18 cellular contexts compared by ENCODE assay signal in the genomic region with DNA sequence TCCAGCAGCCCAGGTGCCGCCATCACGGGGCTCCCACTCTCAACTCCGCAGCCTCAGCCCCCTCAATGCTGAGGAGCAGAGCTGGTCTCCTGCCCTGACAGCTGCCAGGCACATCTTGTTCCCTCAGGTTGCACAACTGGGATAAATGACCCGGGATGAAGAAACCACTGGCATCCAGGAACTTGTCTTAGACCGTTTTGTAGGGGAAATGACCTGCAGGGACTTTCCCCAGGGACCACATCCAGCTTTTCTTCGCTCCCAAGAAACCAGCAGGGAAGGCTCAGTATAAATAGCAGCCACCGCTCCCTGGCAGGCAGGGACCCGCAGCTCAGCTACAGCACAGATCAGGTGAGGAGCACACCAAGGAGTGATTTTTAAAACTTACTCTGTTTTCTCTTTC. TPM values are rescaled to one million over a fixed set of nuclear protein-coding genes. Genes with fewer than 3 reads are reported as not detected.
DNase-seq lines count a peak whose midpoint lies in the region; ATAC-seq and TF ChIP-seq lines count a peak whose summit lies in the region.
"Had no signal": no experiment of that assay in that cellular context is flagged by ENCODE, and none has a peak within 500 bp of the region (broad histone marks: within the 10 kb centered on the region; RNA-seq: fewer than 3 reads in every experiment).

A gene (plus strand): TSS at position 316 of the 400 bp plus-strand sequence. CDS start 624 bp downstream, outside the sequence.

- CTCF ChIA-PET in activated CD4-positive, alpha-beta T cell treated with anti-CD3 and anti-CD28 coated beads for 36 hours (lab: Charles Lee): interaction anchor here (0.7 to 1.1 kb wide), 3 partner anchors 22 to 204 kb away, joined by 3 to 7 read pairs (median 3); no protein-coding TSS in a partner anchor

- H3K27ac ChIP-seq in breast epithelium (peak within 1 kb of the TSS; percentile 36 to 85), gastrocnemius medialis (peak within 1 kb of the TSS in 1 of 4 donors; percentile 55)
- H3K27ac ChIP-seq: epithelial cell of prostate had no signal

- no peaks in the 10 kb centered on the region for H3K4me1 ChIP-seq in breast epithelium
- H3K4me1 ChIP-seq in gastrocnemius medialis: no peaks in the 10 kb centered on the region

- H3K27ac Mint-ChIP-seq in activated CD4-positive, alpha-beta T cell treated with anti-CD3 and anti-CD28 coated beads for 36 hours: no peak within 1 kb of the TSS
- H3K27ac Mint-ChIP-seq: activated naive CD4-positive, alpha-beta T cell treated with anti-CD3 and anti-CD28 coated beads, Interleukin-2, amount 50 U/mL, for 24 hours had no signal

- DNase-seq in EL (peak; percentile 7), breast epithelium (ENCODE audit: low spot score in 2 of 2) (peak; percentile 57 to 88), left lobe of liver (ENCODE audit: low spot score) (peak; percentile 68), gastrocnemius medialis (peak in 1 of 2 donors; percentile 84), NCI-H524 treated with DMSO at 0.1 percent for 48 hours (lab: John Stamatoyannopoulos, UW) (no peak), RPMI8226 (no peak)
- DNase-seq in activated CD4-positive, alpha-beta T cell treated with anti-CD3 and anti-CD28 coated beads for 1 hour: no peak
- DNase-seq in activated CD4-positive, alpha-beta T cell treated with anti-CD3 and anti-CD28 coated beads for 36 hours: no peak
- DNase-seq: activated CD8-positive, alpha-beta memory T cell treated with anti-CD3 and anti-CD28 coated beads, Interleukin-2, amount 50 U/mL, for 48 hours; midbrain; NCI-H1092; stimulated activated CD4-positive, alpha-beta T cell treated with anti-CD3 and anti-CD28 coated beads, Interleukin-12 subunit alpha, Interleukin-12 subunit beta, amount 100 ng/mL, for 4 hours had no signal

- H3K36me3 ChIP-seq in breast epithelium (no peaks in the 10 kb centered on the region), gastrocnemius medialis (no peaks in the 10 kb centered on the region)

- ATAC-seq in left lobe of liver (peak; percentile 51), gastrocnemius medialis (peak; percentile 45 to 92)
- no peak for ATAC-seq in activated CD4-positive, alpha-beta T cell treated with anti-CD3 and anti-CD28 coated beads for 36 hours
- ATAC-seq: GM12878, SK-N-SH treated with all-trans-retinoic acid at 6 μM for 48 hours had no signal

- no peak within 1 kb of the TSS for H3K4me3 Mint-ChIP-seq in activated CD4-positive, alpha-beta T cell treated with anti-CD3 and anti-CD28 coated beads for 36 hours
- H3K4me3 Mint-ChIP-seq: activated naive CD4-positive, alpha-beta T cell treated with anti-CD3 and anti-CD28 coated beads, Interleukin-2, amount 50 U/mL, for 24 hours had no signal

- H3K9me3 ChIP-seq in breast epithelium (no peaks in the 10 kb centered on the region), gastrocnemius medialis (no peaks in the 10 kb centered on the region)

- no peaks in the 10 kb centered on the region for H3K36me3 Mint-ChIP-seq in activated CD4-positive, alpha-beta T cell treated with anti-CD3 and anti-CD28 coated beads for 36 hours (ENCODE audit: low read depth)
- H3K36me3 Mint-ChIP-seq: activated naive CD4-positive, alpha-beta T cell treated with anti-CD3 and anti-CD28 coated beads, Interleukin-2, amount 50 U/mL, for 24 hours had no signal

- POLR2A ChIA-PET in activated CD4-positive, alpha-beta T cell treated with anti-CD3 and anti-CD28 coated beads for 36 hours (lab: Charles Lee): no interaction called here

- in situ Hi-C loops in gastrocnemius medialis (cut with MboI; ENCODE audit: low sequenced_read_pairs in 4 of 4): no loop called here

- TF ChIP-seq POLR2A in breast epithelium (IDR thresholded peaks at IDR 0.05) (no peak), gastrocnemius medialis (IDR thresholded peaks at IDR 0.05) (no peak)

- no peaks in the 10 kb centered on the region for H3K27me3 Mint-ChIP-seq in activated CD4-positive, alpha-beta T cell treated with anti-CD3 and anti-CD28 coated beads for 36 hours
- H3K27me3 Mint-ChIP-seq: activated naive CD4-positive, alpha-beta T cell treated with anti-CD3 and anti-CD28 coated beads, Interleukin-2, amount 50 U/mL, for 24 hours had no signal

- intact Hi-C loops in breast epithelium (cut with DNase I; ENCODE audit: low total_unique reads) (no loop called here), gastrocnemius medialis (cut with DNase I; ENCODE audit: low total_unique reads) (no loop called here)
- intact Hi-C loops in activated CD4-positive, alpha-beta T cell treated with anti-CD3 and anti-CD28 coated beads for 36 hours (cut with DNase I, micrococcal nuclease): no loop called here

- H3K4me1 Mint-ChIP-seq in activated CD4-positive, alpha-beta T cell treated with anti-CD3 and anti-CD28 coated beads for 36 hours: peaks cover 3% of the 10 kb centered on the region
- H3K4me1 Mint-ChIP-seq: activated naive CD4-positive, alpha-beta T cell treated with anti-CD3 and anti-CD28 coated beads, Interleukin-2, amount 50 U/mL, for 24 hours had no signal

- TF ChIP-seq CTCF in breast epithelium (IDR thresholded peaks at IDR 0.05) (no peak), gastrocnemius medialis (IDR thresholded peaks at IDR 0.05 in 4 of 5, conservative IDR thresholded peaks at IDR 0.05 in 1 of 5) (no peak)

- peak within 1 kb of the TSS in 2 of 3 donors; percentile 42 to 54 for H3K4me3 ChIP-seq in breast epithelium
- H3K4me3 ChIP-seq in gastrocnemius medialis: no peak within 1 kb of the TSS
- H3K4me3 ChIP-seq: GM12878 had no signal

- H3K27me3 ChIP-seq in breast epithelium (no peaks in the 10 kb centered on the region), gastrocnemius medialis (no peaks in the 10 kb centered on the region)

- no peaks in the 10 kb centered on the region for H3K9me3 Mint-ChIP-seq in activated CD4-positive, alpha-beta T cell treated with anti-CD3 and anti-CD28 coated beads for 36 hours (ENCODE audit: low read depth)
- H3K9me3 Mint-ChIP-seq: activated naive CD4-positive, alpha-beta T cell treated with anti-CD3 and anti-CD28 coated beads, Interleukin-2, amount 50 U/mL, for 24 hours had no signal

RNA-seq across cellular contexts. Expression of the gene that starts here (rescaled TPM):
- total RNA-seq in breast epithelium (1,000 to 10,000 TPM in 1 of 3 donors, 100 to 1,000 TPM in 1, 10 to 100 TPM in 1; 78.1 to 1,384 (median 818) TPM), left lobe of liver (34,062 TPM), gastrocnemius medialis (100 to 1,000 TPM in 2 of 4 donors, 10 to 100 TPM in 1, 1 to 10 TPM in 1; 5.7 to 145 (median 89.3) TPM)
- not detected for total RNA-seq in activated CD4-positive, alpha-beta T cell treated with anti-CD3 and anti-CD28 coated beads for 36 hours
- total RNA-seq: chondrocyte, osteocyte had no signal

Comparison
In these comparisons a context has a peak if more than half of its experiments do, and no peak if none do; other contexts are left out.
1. RNA of the gene that starts here (total RNA-seq): 34,062 TPM in left lobe of liver (single experiment); 78.1 to 1,384 TPM in breast epithelium, 5.7 to 145 TPM in gastrocnemius medialis and not detected in activated CD4-positive, alpha-beta T cell treated with anti-CD3 and anti-CD28 coated beads for 36 hours; every median in the first group is over 10 times any median in the second.
2. DNase-seq: peak in EL (single experiment), breast epithelium (2 of 2) and left lobe of liver (single experiment); none in activated CD4-positive, alpha-beta T cell treated with anti-CD3 and anti-CD28 coated beads for 1 hour (single experiment), NCI-H524 treated with DMSO at 0.1 percent for 48 hours (single experiment), RPMI8226 (single experiment) and activated CD4-positive, alpha-beta T cell treated with anti-CD3 and anti-CD28 coated beads for 36 hours (single experiment).
3. H3K4me3 ChIP-seq: peak in breast epithelium (2 of 3); none in gastrocnemius medialis (0 of 4).